16 cellular contexts compared by ENCODE assay signal in the genomic region with DNA sequence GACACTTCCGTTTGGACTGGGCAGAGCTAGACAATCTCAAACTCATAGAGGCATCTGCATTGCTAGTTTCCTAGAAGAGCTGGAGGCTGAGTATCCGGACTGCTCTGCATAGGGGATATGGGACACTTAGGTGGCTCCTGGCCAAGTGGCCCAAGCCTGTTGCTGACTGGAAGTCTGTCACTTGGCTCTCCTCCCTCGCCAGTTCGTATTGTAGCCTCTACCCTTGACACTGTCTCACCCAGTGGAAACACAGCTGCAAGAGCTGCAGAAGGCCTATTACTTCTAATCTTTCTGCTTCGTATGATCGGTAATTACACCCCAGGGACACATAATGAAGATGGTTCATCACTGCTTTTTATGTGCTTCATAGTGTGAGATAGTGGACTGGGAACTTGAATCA. TPM values are rescaled to one million over a fixed set of nuclear protein-coding genes. Genes with fewer than 3 reads are reported as not detected.
DNase-seq lines count a peak whose midpoint lies in the region; ATAC-seq, FAIRE-seq and TF ChIP-seq lines count a peak whose summit lies in the region.
"Had no signal": no experiment of that assay in that cellular context is flagged by ENCODE, and none has a peak within 500 bp of the region (broad histone marks: within the 10 kb centered on the region; RNA-seq: fewer than 3 reads in every experiment).

No MANE protein-coding gene starts in this region.

- 14 to 27% methylated on average over 6 of the region's 6 CpGs for WGBS in heart right ventricle, 2 donors
- 67 to 73% methylated on average over 6 of the region's 6 CpGs for WGBS in pancreas, 2 donors

- no peaks in the 10 kb centered on the region for H3K36me3 ChIP-seq in heart right ventricle
- H3K36me3 ChIP-seq in pancreas = no peaks in the 10 kb centered on the region
- no peaks in the 10 kb centered on the region for H3K36me3 ChIP-seq in uterus

- H3K4me3 ChIP-seq in heart right ventricle (peak overlapping the region in 1 of 10 donors; percentile 4), pancreas (no peak overlapping the region), uterus (no peak overlapping the region)

- TF ChIP-seq POLR2A in uterus (IDR thresholded peaks at IDR 0.05) = no peak

- no peak for TF ChIP-seq CTCF in heart right ventricle (IDR thresholded peaks at IDR 0.05)
- no peak for TF ChIP-seq CTCF in pancreas (IDR thresholded peaks at IDR 0.05)
- no peak for TF ChIP-seq CTCF in uterus (IDR thresholded peaks at IDR 0.05)

- DNase-seq in NCI-H2171 treated with DMSO at 0.1 percent for 48 hours (lab: John Stamatoyannopoulos, UW) (peak; percentile 10), NCI-H2171 (lab: John Stamatoyannopoulos, UW) (no peak), heart right ventricle (peak; percentile 80 to 90), pancreas (peak in 3 of 6 donors; percentile 13 to 31 (median 14)), uterus (peak; percentile 63 to 75), KG1 (lab: John Stamatoyannopoulos, UW) (no peak)
- DNase-seq: activated CD4-positive, alpha-beta T cell treated with anti-CD3 and anti-CD28 coated beads, Interleukin-2, amount 10 ng/mL, durations not matched to agents 7 days and 5 days; CD4-positive, alpha-beta memory T cell; dermis blood vessel endothelial cell; NCI-H1694 treated with DMSO at 0.1 percent for 48 hours; NCI-H82; retina; stimulated activated naive CD8-positive, alpha-beta T cell treated with anti-CD3 and anti-CD28 coated beads, Interleukin-15, Interleukin-2, amounts not matched to agents 100 U/mL and 50 U/mL, for 24 hours; T-helper 9 cell had no signal

- peaks cover 0 to under 1% (median 0%) of the 10 kb centered on the region in 11 donors for H3K9me3 ChIP-seq in heart right ventricle
- H3K9me3 ChIP-seq in pancreas = no peaks in the 10 kb centered on the region
- no peaks in the 10 kb centered on the region for H3K9me3 ChIP-seq in uterus

- H3K4me1 ChIP-seq in heart right ventricle (peaks cover 0 to 47% (median 17%) of the 10 kb centered on the region in 9 donors), pancreas (no peaks in the 10 kb centered on the region), uterus (no peaks in the 10 kb centered on the region)

- H3K27me3 ChIP-seq in heart right ventricle = no peaks in the 10 kb centered on the region
- H3K27me3 ChIP-seq in pancreas = no peaks in the 10 kb centered on the region
- no peaks in the 10 kb centered on the region for H3K27me3 ChIP-seq in uterus

- FAIRE-seq in pancreas (lab: Jason Lieb, UNC) = no peak

- H3K27ac ChIP-seq in heart right ventricle = peak overlapping the region in 7 of 10 donors; percentile 5 to 71 (median 45)
- no peak overlapping the region for H3K27ac ChIP-seq in pancreas
- peak overlapping the region; percentile 45 to 53 for H3K27ac ChIP-seq in uterus

- ATAC-seq in heart right ventricle (peak; percentile 91 to 98 (median 96)), pancreas (peak in 3 of 4 donors; percentile 14 to 59 (median 38)), GM21723 (IDR thresholded peaks at IDR 0.05; ENCODE audit: unreplicated experiment) (no peak), HG02623 (IDR thresholded peaks at IDR 0.05; ENCODE audit: unreplicated experiment) (no peak)
- ATAC-seq: stimulated activated naive CD8-positive, alpha-beta T cell treated with anti-CD3 and anti-CD28 coated beads, Interleukin-15, Interleukin-2, amounts not matched to agents 100 U/mL and 50 U/mL, for 24 hours had no signal

- intact Hi-C loops in heart right ventricle (cut with DNase I) (no loop called here), pancreas (cut with DNase I) (no loop called here), uterus (cut with DNase I; ENCODE audit: low total_unique reads) (no loop called here)

RNA-seq across cellular contexts. Expression of gene ITGA1, which starts 34.7 kb away (rescaled TPM):
- total RNA-seq in heart right ventricle (10 to 100 TPM; 17.7 to 48.2 (median 25.4) TPM), pancreas (10 to 100 TPM in 2 of 6 donors, 1 to 10 TPM in 4; 3.2 to 18.3 (median 6.5) TPM), uterus (10 to 100 TPM; 41.8 to 94.0 (median 69.6) TPM)
- polyA plus RNA-seq in heart right ventricle (10 to 100 TPM in 1 of 2 donors, 1 to 10 TPM in 1; 7.7 to 11.6 TPM), pancreas (1 to 10 TPM; 1.9 to 4.3 TPM)

RNA-seq across cellular contexts. Expression of gene PELO, which starts 34.7 kb away (rescaled TPM):
- total RNA-seq in heart right ventricle = 10 to 100 TPM; 14.7 to 28.1 (median 22.2) TPM
- 10 to 100 TPM in 1 of 2 donors, 1 to 10 TPM in 1; 4.7 to 15.5 TPM for polyA plus RNA-seq in heart right ventricle
- 10 to 100 TPM in 2 of 6 donors, 1 to 10 TPM in 4; 6.0 to 12.2 (median 8.2) TPM for total RNA-seq in pancreas
- 1 to 10 TPM; 2.0 to 7.3 TPM for polyA plus RNA-seq in pancreas
- 10 to 100 TPM; 16.5 to 35.8 (median 24.6) TPM for total RNA-seq in uterus

Comparison
In these comparisons a context has a peak if more than half of its experiments do, and no peak if none do; other contexts are left out.
1. DNase-seq: peak in NCI-H2171 treated with DMSO at 0.1 percent for 48 hours (single experiment), heart right ventricle (2 of 2) and uterus (2 of 2); none in NCI-H2171 (single experiment) and KG1 (single experiment).
2. ATAC-seq: peak in heart right ventricle (8 of 8) and pancreas (3 of 4); none in GM21723 (single experiment) and HG02623 (single experiment).
3. H3K27ac ChIP-seq: peak in heart right ventricle (7 of 10) and uterus (2 of 2); none in pancreas (0 of 4).